8 cellular contexts compared by ENCODE assay signal in the genomic region with DNA sequence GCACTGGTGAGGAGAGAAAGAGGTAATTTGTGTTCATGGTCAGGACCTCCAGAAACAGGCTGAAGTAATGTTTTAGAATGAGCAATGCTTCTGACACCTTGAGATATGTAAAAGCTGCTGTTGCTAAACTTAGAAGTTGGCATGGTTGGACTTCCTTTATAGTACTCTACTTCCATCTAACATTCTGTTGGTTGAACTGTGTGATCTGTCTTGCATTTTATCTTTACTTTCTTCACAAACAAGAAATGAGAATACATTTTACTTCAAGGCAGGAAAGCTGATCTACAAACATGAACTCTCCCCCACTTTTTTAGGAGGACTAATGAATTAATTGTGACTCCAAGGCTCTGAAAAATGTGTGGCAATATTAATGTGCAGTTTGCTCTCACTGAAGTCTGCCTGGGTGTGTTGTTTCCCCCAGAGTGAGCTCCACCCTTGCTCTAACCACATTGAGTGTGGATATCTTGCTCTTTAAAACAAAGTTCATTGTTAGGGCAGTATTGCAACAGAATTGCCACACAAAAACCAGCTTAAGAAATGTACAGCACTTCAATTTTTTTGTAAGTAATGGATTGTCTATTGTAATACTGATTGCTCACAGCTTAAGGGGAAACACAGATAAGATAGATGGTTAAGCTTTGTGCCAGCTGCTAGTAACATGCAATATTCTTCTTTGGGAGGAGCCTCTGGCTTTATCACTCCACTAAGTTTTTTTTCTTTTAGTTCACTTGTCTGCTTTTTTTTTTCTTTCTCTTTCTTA.
DNase-seq lines count a peak whose midpoint lies in the region; ATAC-seq and TF ChIP-seq lines count a peak whose summit lies in the region.

No MANE protein-coding gene starts in this region.

- intact Hi-C loops in activated T-helper 1 cell treated with anti-CD3 and anti-CD28 coated beads, Interleukin-12 subunit alpha, Interleukin-12 subunit beta, Interleukin-2, Interleukin-4 antibody, amounts not matched to agents 30 ng/mL and 10 ng/mL and 1 ng/mL, durations not matched to agents 14 hours and 24 hours and 36 hours (cut with micrococcal nuclease), result loop anchor here (1.0 to 10.0 kb wide), 8 partner anchors 8 to 838 kb away; a partner anchor contains a TSS

- peak; percentile 66 for ATAC-seq in GM21737 (IDR thresholded peaks at IDR 0.05; ENCODE audit: unreplicated experiment)

- peak; percentile 77 for DNase-seq in GM12865 (ENCODE audit: low read depth)
- DNase-seq in activated T-helper 1 cell treated with anti-CD3 and anti-CD28 coated beads, Interleukin-12 subunit alpha, Interleukin-12 subunit beta, Interleukin-2, Interleukin-4 antibody, amounts not matched to agents 30 ng/mL and 10 ng/mL and 1 ng/mL, durations not matched to agents 14 hours and 24 hours and 36 hours (ENCODE audit: low spot score), result no peak
- peak in 1 of 2 donors; percentile 99 for DNase-seq in cardiac muscle cell (ENCODE audit: low read depth in 1 of 2, low spot score in 1 of 2)
- DNase-seq in skeletal muscle cell (ENCODE audit: low read depth), result peak; percentile 89
- no peak for DNase-seq in NCI-H187 (lab: John Stamatoyannopoulos, UW)
- DNase-seq in H7, result no peak

- H3K36me3 ChIP-seq in cardiac muscle cell (no peaks in the 10 kb centered on the region), H7 (replicated peaks; ENCODE audit: control insufficient read depth, insufficient read depth, low read length) (no peaks in the 10 kb centered on the region)

- H3K4me1 ChIP-seq in cardiac muscle cell (ENCODE audit: low read depth), result peaks cover 56% of the 10 kb centered on the region

- H3K9me3 Mint-ChIP-seq in IgD-negative memory B cell, result no peaks in the 10 kb centered on the region
- no peaks in the 10 kb centered on the region for H3K9me3 Mint-ChIP-seq in activated T-helper 1 cell treated with anti-CD3 and anti-CD28 coated beads, Interleukin-12 subunit alpha, Interleukin-12 subunit beta, Interleukin-2, Interleukin-4 antibody, amounts not matched to agents 30 ng/mL and 10 ng/mL and 1 ng/mL, durations not matched to agents 14 hours and 24 hours and 36 hours

- no peaks in the 10 kb centered on the region for H3K9me3 ChIP-seq in cardiac muscle cell (ENCODE audit: low read depth)

- peaks cover 51 to 63% (median 52%) of the 10 kb centered on the region in 3 donors for H3K4me1 Mint-ChIP-seq in IgD-negative memory B cell
- peaks cover 89% of the 10 kb centered on the region for H3K4me1 Mint-ChIP-seq in activated T-helper 1 cell treated with anti-CD3 and anti-CD28 coated beads, Interleukin-12 subunit alpha, Interleukin-12 subunit beta, Interleukin-2, Interleukin-4 antibody, amounts not matched to agents 30 ng/mL and 10 ng/mL and 1 ng/mL, durations not matched to agents 14 hours and 24 hours and 36 hours (ENCODE audit: low read depth)

- no peaks in the 10 kb centered on the region for H3K27me3 ChIP-seq in cardiac muscle cell
- no peaks in the 10 kb centered on the region for H3K27me3 ChIP-seq in H7 (ENCODE audit: control insufficient read depth, insufficient read depth, low read length)

- H3K36me3 Mint-ChIP-seq in IgD-negative memory B cell, result peaks cover 6% of the 10 kb centered on the region
- peaks cover 2% of the 10 kb centered on the region for H3K36me3 Mint-ChIP-seq in activated T-helper 1 cell treated with anti-CD3 and anti-CD28 coated beads, Interleukin-12 subunit alpha, Interleukin-12 subunit beta, Interleukin-2, Interleukin-4 antibody, amounts not matched to agents 30 ng/mL and 10 ng/mL and 1 ng/mL, durations not matched to agents 14 hours and 24 hours and 36 hours (ENCODE audit: low read depth)

- peak overlapping the region; percentile 87 to 96 (median 91) for H3K4me3 Mint-ChIP-seq in IgD-negative memory B cell
- H3K4me3 Mint-ChIP-seq in activated T-helper 1 cell treated with anti-CD3 and anti-CD28 coated beads, Interleukin-12 subunit alpha, Interleukin-12 subunit beta, Interleukin-2, Interleukin-4 antibody, amounts not matched to agents 30 ng/mL and 10 ng/mL and 1 ng/mL, durations not matched to agents 14 hours and 24 hours and 36 hours, result peak overlapping the region; percentile 82

- H3K4me3 ChIP-seq in GM12865 (ENCODE audit: low read depth, low read length) (peak overlapping the region; percentile 48), cardiac muscle cell (peak overlapping the region; percentile 1), skeletal muscle cell (ENCODE audit: low read depth, low read length) (no peak overlapping the region), H7 (ENCODE audit: insufficient read depth, low read depth, low read length) (no peak overlapping the region)

- no peaks in the 10 kb centered on the region for H3K27me3 Mint-ChIP-seq in IgD-negative memory B cell
- no peaks in the 10 kb centered on the region for H3K27me3 Mint-ChIP-seq in activated T-helper 1 cell treated with anti-CD3 and anti-CD28 coated beads, Interleukin-12 subunit alpha, Interleukin-12 subunit beta, Interleukin-2, Interleukin-4 antibody, amounts not matched to agents 30 ng/mL and 10 ng/mL and 1 ng/mL, durations not matched to agents 14 hours and 24 hours and 36 hours (ENCODE audit: insufficient read depth)

- H3K27ac Mint-ChIP-seq in IgD-negative memory B cell, result peak overlapping the region; percentile 46 to 97 (median 72)
- peak overlapping the region; percentile 93 for H3K27ac Mint-ChIP-seq in activated T-helper 1 cell treated with anti-CD3 and anti-CD28 coated beads, Interleukin-12 subunit alpha, Interleukin-12 subunit beta, Interleukin-2, Interleukin-4 antibody, amounts not matched to agents 30 ng/mL and 10 ng/mL and 1 ng/mL, durations not matched to agents 14 hours and 24 hours and 36 hours

- TF ChIP-seq CTCF in GM12865 (IDR thresholded peaks at IDR 0.05; ENCODE audit: insufficient read depth, low read depth, low read length, missing control alignments) (no peak), cardiac muscle cell (IDR thresholded peaks at IDR 0.05; ENCODE audit: low read depth, low read length) (no peak)

- peak overlapping the region; percentile 95 for H3K27ac ChIP-seq in cardiac muscle cell

Comparison
In these comparisons a context has a peak if more than half of its experiments do, and no peak if none do; other contexts are left out.
1. DNase-seq: peak in GM12865 (single experiment) and skeletal muscle cell (single experiment); none in activated T-helper 1 cell treated with anti-CD3 and anti-CD28 coated beads, Interleukin-12 subunit alpha, Interleukin-12 subunit beta, Interleukin-2, Interleukin-4 antibody, amounts not matched to agents 30 ng/mL and 10 ng/mL and 1 ng/mL, durations not matched to agents 14 hours and 24 hours and 36 hours (single experiment), NCI-H187 (0 of 2) and H7 (single experiment).
2. H3K4me3 ChIP-seq: peak in GM12865 (single experiment) and cardiac muscle cell (single experiment); none in skeletal muscle cell (single experiment) and H7 (single experiment).